ENCODE assay signal across 9 cellular contexts in the genomic region with DNA sequence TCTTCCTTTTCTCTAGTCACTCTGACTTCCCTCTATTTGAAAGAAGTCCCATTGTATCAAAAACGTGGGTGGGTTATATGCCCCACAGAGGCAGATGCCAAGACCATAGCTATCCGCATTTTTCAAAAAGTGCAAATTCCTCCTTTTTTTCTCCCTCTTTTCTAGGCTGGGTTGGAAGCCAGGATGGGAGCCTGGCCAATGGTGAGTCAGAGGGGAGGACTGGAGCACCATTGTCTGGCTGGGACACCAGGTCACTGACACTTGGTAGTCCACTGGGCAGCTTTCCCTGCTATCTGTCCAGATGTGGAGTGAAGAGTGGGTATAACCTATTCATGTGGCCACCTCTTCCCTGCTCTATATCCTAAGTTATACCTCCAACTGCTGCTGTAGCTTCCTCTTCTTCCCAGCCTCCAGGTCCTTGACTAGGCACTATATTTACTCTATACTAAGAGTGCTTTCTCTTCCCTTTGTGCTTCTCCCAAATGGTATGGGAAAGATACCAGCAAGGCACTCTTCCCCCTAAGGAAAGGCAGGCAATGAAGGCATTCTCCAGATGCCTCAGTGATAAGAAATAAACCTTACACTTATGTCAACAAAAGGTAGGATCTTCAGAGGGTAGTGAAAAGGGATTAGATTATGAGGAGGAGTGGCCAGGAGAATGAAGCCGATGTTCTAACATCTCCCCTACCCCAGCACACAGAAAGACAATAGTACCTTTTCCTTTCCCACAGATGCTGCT. TPM values are rescaled to one million over a fixed set of nuclear protein-coding genes. Genes with fewer than 3 reads are reported as not detected.
DNase-seq lines count a peak whose midpoint lies in the region; ATAC-seq lines count a peak whose summit lies in the region.
"Had no signal": no experiment of that assay in that cellular context is flagged by ENCODE, and none has a peak within 500 bp of the region (broad histone marks: within the 10 kb centered on the region; RNA-seq: fewer than 3 reads in every experiment).

No MANE protein-coding gene starts in this region.

- no peaks in the 10 kb centered on the region for H3K9me3 Mint-ChIP-seq in activated T-cell treated with anti-CD3 and anti-CD28 coated beads, Interleukin-2, amount 50 U/mL, for 72 hours

- no peak for DNase-seq in activated T-cell treated with anti-CD3 and anti-CD28 coated beads, Interleukin-2, amount 50 U/mL, for 72 hours
- DNase-seq in activated T-cell treated with anti-CD3 and anti-CD28 coated beads, Interleukin-2, amount 50 U/mL, for 1 hour: no peak
- DNase-seq in dermis blood vessel endothelial cell (peak; percentile 79), lung microvascular endothelial cell (ENCODE audit: low read depth in 2 of 2) (peak; percentile 81 to 92), ureter (ENCODE audit: low spot score) (peak; percentile 69), NCI-H526 treated with DMSO at 0.1 percent for 48 hours (lab: John Stamatoyannopoulos, UW) (no peak), HPDE6-E6E7 (ENCODE audit: extremely low spot score) (no peak), NCI-H748 treated with DMSO at 0.1 percent for 48 hours (lab: John Stamatoyannopoulos, UW) (no peak)

- H3K4me3 Mint-ChIP-seq in activated T-cell treated with anti-CD3 and anti-CD28 coated beads, Interleukin-2, amount 50 U/mL, for 72 hours: no peak overlapping the region
- H3K4me3 Mint-ChIP-seq: B cell had no signal

- peaks cover 48% of the 10 kb centered on the region for H3K4me1 Mint-ChIP-seq in activated T-cell treated with anti-CD3 and anti-CD28 coated beads, Interleukin-2, amount 50 U/mL, for 72 hours (ENCODE audit: low read depth)

- H3K36me3 Mint-ChIP-seq in activated T-cell treated with anti-CD3 and anti-CD28 coated beads, Interleukin-2, amount 50 U/mL, for 72 hours (ENCODE audit: insufficient read depth in 2 of 2): peaks cover 5 to 6% of the 10 kb centered on the region in 2 donors

- H3K27me3 Mint-ChIP-seq in activated T-cell treated with anti-CD3 and anti-CD28 coated beads, Interleukin-2, amount 50 U/mL, for 72 hours (ENCODE audit: low read depth): no peaks in the 10 kb centered on the region
- H3K27me3 Mint-ChIP-seq: B cell had no signal

- peak overlapping the region; percentile 98 for H3K27ac Mint-ChIP-seq in activated T-cell treated with anti-CD3 and anti-CD28 coated beads, Interleukin-2, amount 50 U/mL, for 72 hours

- ATAC-seq in activated T-cell treated with anti-CD3 and anti-CD28 coated beads, Interleukin-2, amount 50 U/mL, for 72 hours (replicated peaks in 1 of 2): no peak

RNA-seq across cellular contexts. Expression of gene PI4KB, which starts 12.9 kb away (rescaled TPM):
- total RNA-seq in activated T-cell treated with anti-CD3 and anti-CD28 coated beads, Interleukin-2, amount 50 U/mL, for 72 hours: 10 to 100 TPM; 64.8 to 71.4 TPM
- 45.5 and 55.3 TPM in 2 replicates for total RNA-seq in dermis blood vessel endothelial cell
- total RNA-seq in lung microvascular endothelial cell: 27.9 and 33.3 TPM in 2 replicates
- total RNA-seq in ureter: 91.5 TPM

RNA-seq across cellular contexts. Expression of gene ZNF687, which starts 32.2 kb away (rescaled TPM):
- 10 to 100 TPM; 39.9 to 40.3 TPM for total RNA-seq in activated T-cell treated with anti-CD3 and anti-CD28 coated beads, Interleukin-2, amount 50 U/mL, for 72 hours
- 12.6 and 16.6 TPM in 2 replicates for total RNA-seq in dermis blood vessel endothelial cell
- 5.7 and 7.1 TPM in 2 replicates for total RNA-seq in lung microvascular endothelial cell
- total RNA-seq in ureter: 27.8 TPM

RNA-seq across cellular contexts. Expression of gene RFX5, which starts 32.7 kb away (rescaled TPM):
- total RNA-seq in activated T-cell treated with anti-CD3 and anti-CD28 coated beads, Interleukin-2, amount 50 U/mL, for 72 hours: 10 to 100 TPM; 67.6 to 95.4 TPM
- total RNA-seq in dermis blood vessel endothelial cell (68.8 and 73.3 TPM in 2 replicates), lung microvascular endothelial cell (32.9 and 38.3 TPM in 2 replicates), ureter (32.5 TPM)

RNA-seq across cellular contexts. Expression of gene SELENBP1, which starts 58.2 kb away (rescaled TPM):
- not detected for total RNA-seq in activated T-cell treated with anti-CD3 and anti-CD28 coated beads, Interleukin-2, amount 50 U/mL, for 72 hours
- total RNA-seq in dermis blood vessel endothelial cell (5.3 TPM in 2 replicates), lung microvascular endothelial cell (0.40 and 3.1 TPM in 2 replicates), ureter (57.1 TPM)

RNA-seq across cellular contexts. Expression of gene PSMD4, which starts 59.8 kb away (rescaled TPM):
- total RNA-seq in activated T-cell treated with anti-CD3 and anti-CD28 coated beads, Interleukin-2, amount 50 U/mL, for 72 hours: 100 to 1,000 TPM; 168 to 205 TPM
- total RNA-seq in dermis blood vessel endothelial cell (231 and 242 TPM in 2 replicates), lung microvascular endothelial cell (182 and 185 TPM in 2 replicates), ureter (120 TPM)

Comparison
In these comparisons a context has a peak if more than half of its experiments do, and no peak if none do; other contexts are left out.
1. DNase-seq: peak in dermis blood vessel endothelial cell (single experiment), lung microvascular endothelial cell (2 of 2) and ureter (single experiment); none in activated T-cell treated with anti-CD3 and anti-CD28 coated beads, Interleukin-2, amount 50 U/mL, for 72 hours (0 of 2), activated T-cell treated with anti-CD3 and anti-CD28 coated beads, Interleukin-2, amount 50 U/mL, for 1 hour (single experiment), NCI-H526 treated with DMSO at 0.1 percent for 48 hours (single experiment), HPDE6-E6E7 (single experiment) and NCI-H748 treated with DMSO at 0.1 percent for 48 hours (single experiment).